8 cellular contexts compared by ENCODE assay signal in genomic region chr7:149027560-149028345, GRCh38. TPM values are rescaled to one million over a fixed set of nuclear protein-coding genes. Genes with fewer than 3 reads are reported as not detected.
DNase-seq lines count a peak whose midpoint lies in the region; ATAC-seq and TF ChIP-seq lines count a peak whose summit lies in the region.

No MANE protein-coding gene starts in this region.

- H3K36me3 Mint-ChIP-seq in activated naive CD4-positive, alpha-beta T cell treated with anti-CD3 and anti-CD28 coated beads, Interleukin-2, amount 50 U/mL, for 24 hours: peaks cover 6% of the 10 kb centered on the region

- H3K27ac ChIP-seq in VCaP: peak overlapping the region; percentile 95
- H3K27ac ChIP-seq in foreskin keratinocyte: peak overlapping the region; percentile 51

- no peak for ATAC-seq in foreskin keratinocyte
- ATAC-seq in GM19023 (IDR thresholded peaks at IDR 0.05; ENCODE audit: unreplicated experiment): no peak

- DNase-seq in activated naive CD4-positive, alpha-beta T cell (lab: John Stamatoyannopoulos, UW): no peak
- DNase-seq in foreskin keratinocyte: no peak
- DNase-seq in posterior vena cava (ENCODE audit: low spot score): peak; percentile 15
- no peak for DNase-seq in NOMO-1 treated with DMSO at 0.1 percent for 48 hours (lab: John Stamatoyannopoulos, UW; ENCODE audit: unreplicated experiment)
- no peak for DNase-seq in GM10266 (ENCODE audit: extremely low spot score)

- intact Hi-C loops in posterior vena cava (cut with DNase I): loop anchor here in 1 of 2 donors (2.0 kb wide), 1 partner anchor 37 kb away; no protein-coding TSS in a partner anchor

- no peaks in the 10 kb centered on the region for H3K27me3 ChIP-seq in foreskin keratinocyte

- H3K4me1 ChIP-seq in foreskin keratinocyte: peaks cover 30% of the 10 kb centered on the region

- H3K4me3 Mint-ChIP-seq in activated naive CD4-positive, alpha-beta T cell treated with anti-CD3 and anti-CD28 coated beads, Interleukin-2, amount 50 U/mL, for 24 hours: peak overlapping the region; percentile 91

- no peak for TF ChIP-seq CTCF in VCaP (conservative IDR thresholded peaks at IDR 0.05)
- TF ChIP-seq CTCF in foreskin keratinocyte (conservative IDR thresholded peaks at IDR 0.05): no peak
- no peak for TF ChIP-seq CTCF in GM10266 (IDR thresholded peaks at IDR 0.05; ENCODE audit: control insufficient read depth, insufficient read depth, low read depth, missing control alignments)

- no peaks in the 10 kb centered on the region for H3K27me3 Mint-ChIP-seq in activated naive CD4-positive, alpha-beta T cell treated with anti-CD3 and anti-CD28 coated beads, Interleukin-2, amount 50 U/mL, for 24 hours

- H3K27ac Mint-ChIP-seq in activated naive CD4-positive, alpha-beta T cell treated with anti-CD3 and anti-CD28 coated beads, Interleukin-2, amount 50 U/mL, for 24 hours: peak overlapping the region; percentile 86

- peaks cover 42% of the 10 kb centered on the region for H3K4me1 Mint-ChIP-seq in activated naive CD4-positive, alpha-beta T cell treated with anti-CD3 and anti-CD28 coated beads, Interleukin-2, amount 50 U/mL, for 24 hours

- no peaks in the 10 kb centered on the region for H3K9me3 Mint-ChIP-seq in activated naive CD4-positive, alpha-beta T cell treated with anti-CD3 and anti-CD28 coated beads, Interleukin-2, amount 50 U/mL, for 24 hours

RNA-seq across cellular contexts. Expression of gene PDIA4, which starts 0.6 kb away (rescaled TPM):
- 261 and 283 TPM in 2 replicates for total RNA-seq in foreskin keratinocyte
- 179 and 181 TPM in 2 replicates for polyA plus RNA-seq in foreskin keratinocyte
- 100 to 1,000 TPM in 1 of 2 donors, 10 to 100 TPM in 1; 64.8 to 117 TPM for total RNA-seq in posterior vena cava
